ENCODE assay signal across 17 cellular contexts in genomic region chr16:3243882-3244281, GRCh38. TPM values are rescaled to one million over a fixed set of nuclear protein-coding genes. Genes with fewer than 3 reads are reported as not detected.
"Had no signal": no experiment of that assay in that cellular context is flagged by ENCODE, and none has a peak within 500 bp of the region (broad histone marks: within the 10 kb centered on the region; RNA-seq: fewer than 3 reads in every experiment).

No MANE protein-coding gene starts in this region.

- H3K4me3 Mint-ChIP-seq: activated CD4-positive, alpha-beta memory T cell treated with anti-CD3 and anti-CD28 coated beads, Interleukin-2, amount 10 ng/mL, durations not matched to agents 7 days and 5 days; activated naive CD8-positive, alpha-beta T cell treated with anti-CD3 and anti-CD28 coated beads, Interleukin-2, amount 10 ng/mL, durations not matched to agents 7 days and 5 days; mesothelial cell of epicardium; stimulated activated effector memory CD8-positive, alpha-beta T cell treated with anti-CD3 and anti-CD28 coated beads, Interleukin-12 subunit alpha, Interleukin-12 subunit beta, amount 100 ng/mL, for 72 hours had no signal

- H3K27me3 Mint-ChIP-seq: activated CD4-positive, alpha-beta memory T cell treated with anti-CD3 and anti-CD28 coated beads, Interleukin-2, amount 10 ng/mL, durations not matched to agents 7 days and 5 days had no signal

- H3K4me1 Mint-ChIP-seq: activated CD4-positive, alpha-beta memory T cell treated with anti-CD3 and anti-CD28 coated beads, Interleukin-2, amount 10 ng/mL, durations not matched to agents 7 days and 5 days; mesothelial cell of epicardium; stimulated activated effector memory CD8-positive, alpha-beta T cell treated with anti-CD3 and anti-CD28 coated beads, Interleukin-12 subunit alpha, Interleukin-12 subunit beta, amount 100 ng/mL, for 72 hours had no signal

- H3K36me3 Mint-ChIP-seq: activated naive CD8-positive, alpha-beta T cell treated with anti-CD3 and anti-CD28 coated beads, Interleukin-2, amount 10 ng/mL, durations not matched to agents 7 days and 5 days; mesothelial cell of epicardium; stimulated activated effector memory CD8-positive, alpha-beta T cell treated with anti-CD3 and anti-CD28 coated beads, Interleukin-12 subunit alpha, Interleukin-12 subunit beta, amount 100 ng/mL, for 72 hours had no signal

- H3K9me3 ChIP-seq: transverse colon had no signal

- H3K36me3 ChIP-seq: transverse colon had no signal

- ATAC-seq: stimulated activated effector memory CD8-positive, alpha-beta T cell treated with anti-CD3 and anti-CD28 coated beads, Interleukin-12 subunit alpha, Interleukin-12 subunit beta, amount 100 ng/mL, for 72 hours had no signal

- H3K27ac ChIP-seq: epithelial cell of prostate, transverse colon had no signal

- H3K9me3 Mint-ChIP-seq: activated naive CD8-positive, alpha-beta T cell treated with anti-CD3 and anti-CD28 coated beads, Interleukin-2, amount 10 ng/mL, durations not matched to agents 7 days and 5 days; stimulated activated effector memory CD8-positive, alpha-beta T cell treated with anti-CD3 and anti-CD28 coated beads, Interleukin-12 subunit alpha, Interleukin-12 subunit beta, amount 100 ng/mL, for 72 hours had no signal

- DNase-seq: activated CD4-positive, alpha-beta memory T cell treated with anti-CD3 and anti-CD28 coated beads, Interleukin-2, amount 10 ng/mL, durations not matched to agents 7 days and 5 days; activated CD4-positive, alpha-beta T cell treated with anti-CD3 and anti-CD28 coated beads for 1 hour; activated naive CD8-positive, alpha-beta T cell treated with anti-CD3 and anti-CD28 coated beads, Interleukin-2, amount 10 ng/mL, durations not matched to agents 7 days and 5 days; aorta; effector CD4-positive, alpha-beta T cell; hippocampal formation; kidney glomerular epithelial cell; T1000; transverse colon had no signal

- H3K27ac Mint-ChIP-seq: activated CD4-positive, alpha-beta memory T cell treated with anti-CD3 and anti-CD28 coated beads, Interleukin-2, amount 10 ng/mL, durations not matched to agents 7 days and 5 days; activated naive CD8-positive, alpha-beta T cell treated with anti-CD3 and anti-CD28 coated beads, Interleukin-2, amount 10 ng/mL, durations not matched to agents 7 days and 5 days; mesothelial cell of epicardium; stimulated activated effector memory CD8-positive, alpha-beta T cell treated with anti-CD3 and anti-CD28 coated beads, Interleukin-12 subunit alpha, Interleukin-12 subunit beta, amount 100 ng/mL, for 72 hours had no signal

- H3K4me1 ChIP-seq: transverse colon had no signal

- H3K27me3 ChIP-seq: transverse colon had no signal

- H3K4me3 ChIP-seq: skin epidermis, transverse colon had no signal

RNA-seq across cellular contexts. Expression of gene MEFV, which starts 12.6 kb away (rescaled TPM):
- total RNA-seq: mesothelial cell of epicardium, SK-MEL-5 had no signal

RNA-seq across cellular contexts. Expression of gene OR1F1, which starts 55.9 kb away (rescaled TPM):
- total RNA-seq: activated CD4-positive, alpha-beta memory T cell treated with anti-CD3 and anti-CD28 coated beads, Interleukin-2, amount 10 ng/mL, durations not matched to agents 7 days and 5 days; activated naive CD8-positive, alpha-beta T cell treated with anti-CD3 and anti-CD28 coated beads, Interleukin-2, amount 10 ng/mL, durations not matched to agents 7 days and 5 days; aorta; lower leg skin; mesothelial cell of epicardium; myocyte; subcutaneous adipose tissue; transverse colon had no signal
- polyA plus RNA-seq: aorta had no signal
